10 cellular contexts compared by ENCODE assay signal in the genomic region with DNA sequence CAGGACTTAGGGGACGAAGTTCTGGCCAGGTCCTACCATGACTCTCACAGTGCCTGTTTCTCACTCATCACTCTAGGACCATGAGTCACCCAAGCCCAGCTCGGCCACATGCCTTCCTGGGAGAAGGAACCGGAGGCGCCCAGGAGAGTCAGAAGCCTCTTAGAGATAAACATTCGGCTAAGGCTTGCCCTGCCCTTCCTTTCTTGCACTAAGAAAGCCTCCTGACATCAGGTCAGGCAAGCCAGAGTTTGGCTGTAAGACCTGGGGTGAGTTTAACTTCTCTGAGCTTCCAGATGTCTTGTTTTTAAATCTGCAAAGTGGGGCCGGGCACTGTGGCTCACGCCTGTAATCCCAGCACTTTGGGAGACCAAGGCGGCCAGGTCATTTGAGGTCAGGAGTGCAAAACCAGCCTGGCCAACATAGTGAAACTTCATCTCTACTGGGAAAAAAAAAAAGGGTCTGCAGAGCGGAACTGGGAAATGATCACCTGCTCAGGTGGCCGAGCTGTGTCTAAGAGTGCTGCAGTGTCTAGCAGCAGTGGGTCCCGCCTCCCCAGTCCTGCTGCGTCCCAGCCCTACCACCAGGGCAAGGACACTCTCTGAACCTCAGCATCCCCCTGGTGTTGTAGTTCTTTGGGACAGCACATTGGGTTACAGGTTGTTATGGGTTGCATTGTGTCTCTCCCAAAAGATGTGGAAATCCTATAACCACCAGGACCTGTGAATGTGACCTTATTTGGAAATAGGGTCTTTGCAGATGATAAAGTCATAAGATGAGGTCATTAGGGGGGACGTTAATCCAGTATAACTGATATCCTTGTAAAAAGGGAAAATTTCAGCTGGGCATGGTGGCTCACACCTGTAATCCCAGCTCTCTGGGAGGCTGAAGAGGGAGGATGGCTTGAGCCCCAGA. TPM values are rescaled to one million over a fixed set of nuclear protein-coding genes. Genes with fewer than 3 reads are reported as not detected.
A peak's percentile ranks its signal among the peaks of the same experiment; 100 is the strongest.
DNase-seq lines count a peak whose midpoint lies in the region; ATAC-seq and TF ChIP-seq lines count a peak whose summit lies in the region.
"Had no signal": no experiment of that assay in that cellular context is flagged by ENCODE, and none has a peak within 500 bp of the region (broad histone marks: within the 10 kb centered on the region; RNA-seq: fewer than 3 reads in every experiment).

No MANE protein-coding gene starts in this region.

- H3K9me3 Mint-ChIP-seq in natural killer cell treated with Interleukin-12 subunit alpha and Interleukin-12 subunit beta and Interleukin-15 and Interleukin-18, amount 100 ng/mL, for 72 hours, result no peaks in the 10 kb centered on the region

- no peak for ATAC-seq in natural killer cell treated with Interleukin-12 subunit alpha and Interleukin-12 subunit beta and Interleukin-15 and Interleukin-18, amount 100 ng/mL, for 72 hours
- no peak for ATAC-seq in HG03565 (IDR thresholded peaks at IDR 0.05; ENCODE audit: unreplicated experiment)
- ATAC-seq in HG02623 (IDR thresholded peaks at IDR 0.05; ENCODE audit: unreplicated experiment), result no peak
- ATAC-seq: activated CD8-positive, alpha-beta memory T cell treated with anti-CD3 and anti-CD28 coated beads, Interleukin-2, amount 10 ng/mL, durations not matched to agents 7 days and 5 days had no signal

- H3K36me3 Mint-ChIP-seq in natural killer cell treated with Interleukin-12 subunit alpha and Interleukin-12 subunit beta and Interleukin-15 and Interleukin-18, amount 100 ng/mL, for 72 hours, result no peaks in the 10 kb centered on the region

- DNase-seq in Daoy (ENCODE audit: low read depth), result peak; percentile 86
- DNase-seq in M059J (ENCODE audit: low read depth), result peak; percentile 95
- peak; percentile 72 to 93 for DNase-seq in cardiac fibroblast (ENCODE audit: low read depth in 2 of 2)
- no peak for DNase-seq in natural killer cell treated with Interleukin-12 subunit alpha and Interleukin-12 subunit beta and Interleukin-15 and Interleukin-18, amount 100 ng/mL, for 72 hours (ENCODE audit: low spot score)
- no peak for DNase-seq in COLO668 (lab: John Stamatoyannopoulos, UW; ENCODE audit: unreplicated experiment)
- DNase-seq in GDM1 (lab: John Stamatoyannopoulos, UW), result no peak
- DNase-seq: activated CD8-positive, alpha-beta memory T cell treated with anti-CD3 and anti-CD28 coated beads, Interleukin-2, amount 10 ng/mL, durations not matched to agents 7 days and 5 days; NCI-H1092 treated with DMSO at 0.1 percent for 48 hours had no signal

- H3K27me3 Mint-ChIP-seq in natural killer cell treated with Interleukin-12 subunit alpha and Interleukin-12 subunit beta and Interleukin-15 and Interleukin-18, amount 100 ng/mL, for 72 hours, result peaks cover under 1 to 3% of the 10 kb centered on the region in 2 donors

- H3K4me3 ChIP-seq in cardiac fibroblast (replicated peaks in 1 of 2; ENCODE audit: low read depth in 2 of 2, low read length in 2 of 2), result no peak overlapping the region

- peak overlapping the region; percentile 12 for H3K4me3 Mint-ChIP-seq in natural killer cell treated with Interleukin-12 subunit alpha and Interleukin-12 subunit beta and Interleukin-15 and Interleukin-18, amount 100 ng/mL, for 72 hours
- H3K4me3 Mint-ChIP-seq: activated CD8-positive, alpha-beta memory T cell treated with anti-CD3 and anti-CD28 coated beads, Interleukin-2, amount 10 ng/mL, durations not matched to agents 7 days and 5 days had no signal

- no peak overlapping the region for H3K27ac Mint-ChIP-seq in natural killer cell treated with Interleukin-12 subunit alpha and Interleukin-12 subunit beta and Interleukin-15 and Interleukin-18, amount 100 ng/mL, for 72 hours
- H3K27ac Mint-ChIP-seq: activated CD8-positive, alpha-beta memory T cell treated with anti-CD3 and anti-CD28 coated beads, Interleukin-2, amount 10 ng/mL, durations not matched to agents 7 days and 5 days had no signal

- H3K4me1 Mint-ChIP-seq in natural killer cell treated with Interleukin-12 subunit alpha and Interleukin-12 subunit beta and Interleukin-15 and Interleukin-18, amount 100 ng/mL, for 72 hours (ENCODE audit: low read depth in 2 of 2), result peaks cover 16 to 25% of the 10 kb centered on the region in 2 donors

- peak; percentile 21 for TF ChIP-seq CTCF in cardiac fibroblast (IDR thresholded peaks at IDR 0.05; ENCODE audit: low read depth, low read length)

RNA-seq across cellular contexts. Expression of gene CARS1, which starts 1.8 kb away (rescaled TPM):
- 36.6 and 42.6 TPM in 2 replicates for total RNA-seq in Daoy (2014; rRNA removed; shearing (Covaris generic))
- total RNA-seq in M059J (2014; rRNA removed; shearing (Covaris generic)), result 36.9 and 58.8 TPM in 2 replicates
- 100 to 1,000 TPM in 1 of 2 donors, 10 to 100 TPM in 1; 88.8 to 128 TPM for total RNA-seq in natural killer cell treated with Interleukin-12 subunit alpha and Interleukin-12 subunit beta and Interleukin-15 and Interleukin-18, amount 100 ng/mL, for 72 hours

Comparison
In these comparisons a context has a peak if more than half of its experiments do, and no peak if none do; other contexts are left out.
1. DNase-seq: peak in Daoy (single experiment), M059J (single experiment) and cardiac fibroblast (2 of 2); none in natural killer cell treated with Interleukin-12 subunit alpha and Interleukin-12 subunit beta and Interleukin-15 and Interleukin-18, amount 100 ng/mL, for 72 hours (single experiment), COLO668 (single experiment) and GDM1 (single experiment).